Comparison of ENCODE assay signal across 10 cellular contexts in the genomic region with DNA sequence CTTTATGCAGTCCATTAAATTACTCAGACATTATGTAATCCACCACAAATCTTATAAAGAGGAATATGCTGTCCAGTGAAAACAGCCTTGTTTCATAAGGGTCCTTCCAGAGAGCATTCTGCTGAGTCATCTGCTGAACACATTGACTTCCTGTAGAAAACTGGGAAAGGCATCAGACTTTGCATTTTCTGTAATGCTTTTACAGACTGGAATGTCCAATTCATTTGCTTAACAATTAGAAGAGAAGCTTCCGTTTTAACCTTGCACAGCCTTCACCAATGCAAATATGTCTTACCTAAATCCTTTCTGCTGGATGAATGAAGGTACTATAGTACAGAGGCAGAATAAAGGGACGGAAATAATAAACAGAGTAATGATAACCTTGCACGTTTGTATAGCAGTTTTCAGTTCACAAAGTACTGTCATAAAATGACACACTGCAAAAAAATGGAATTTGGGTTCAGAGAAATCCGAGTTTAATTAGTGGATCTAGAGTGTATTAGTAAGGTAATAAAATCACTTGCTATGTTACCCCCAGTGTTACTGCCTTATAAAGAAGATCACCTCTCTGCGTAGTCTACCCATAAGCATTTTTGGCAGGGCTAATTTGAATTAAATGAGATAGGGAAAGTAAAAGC.
DNase-seq lines count a peak whose midpoint lies in the region; ATAC-seq, FAIRE-seq and TF ChIP-seq lines count a peak whose summit lies in the region.
"Had no signal": no experiment of that assay in that cellular context is flagged by ENCODE, and none has a peak within 500 bp of the region (broad histone marks: within the 10 kb centered on the region; RNA-seq: fewer than 3 reads in every experiment).

No MANE protein-coding gene starts in this region.

- no peak overlapping the region for H3K4me3 Mint-ChIP-seq in activated naive CD8-positive, alpha-beta T cell treated with anti-CD3 and anti-CD28 coated beads, Interleukin-2, amount 50 U/mL, for 24 hours

- peaks cover 12% of the 10 kb centered on the region; the same call in 1 of the 2 replicates for H3K4me1 ChIP-seq in iPS-20b (ENCODE audit: insufficient read depth, low read length)
- H3K4me1 ChIP-seq: BLaER1 had no signal

- H3K27ac ChIP-seq in iPS-20b (ENCODE audit: low read length), result no peak overlapping the region
- H3K27ac ChIP-seq: BLaER1 had no signal

- H3K4me1 Mint-ChIP-seq in activated naive CD8-positive, alpha-beta T cell treated with anti-CD3 and anti-CD28 coated beads, Interleukin-2, amount 50 U/mL, for 24 hours, result no peaks in the 10 kb centered on the region

- ATAC-seq in SK-N-SH treated with all-trans-retinoic acid at 6 μM for 48 hours, result peak; percentile 93
- ATAC-seq in activated naive CD8-positive, alpha-beta T cell treated with anti-CD3 and anti-CD28 coated beads, Interleukin-2, amount 50 U/mL, for 24 hours, result no peak
- ATAC-seq in HG03354 (IDR thresholded peaks at IDR 0.05; ENCODE audit: poor library complexity, severe bottlenecking, unreplicated experiment), result no peak

- H3K36me3 Mint-ChIP-seq in activated naive CD8-positive, alpha-beta T cell treated with anti-CD3 and anti-CD28 coated beads, Interleukin-2, amount 50 U/mL, for 24 hours (ENCODE audit: low read depth), result no peaks in the 10 kb centered on the region

- H3K9me3 Mint-ChIP-seq in activated naive CD8-positive, alpha-beta T cell treated with anti-CD3 and anti-CD28 coated beads, Interleukin-2, amount 50 U/mL, for 24 hours, result peaks cover 15% of the 10 kb centered on the region

- H3K27me3 Mint-ChIP-seq in activated naive CD8-positive, alpha-beta T cell treated with anti-CD3 and anti-CD28 coated beads, Interleukin-2, amount 50 U/mL, for 24 hours, result no peaks in the 10 kb centered on the region

- no peak overlapping the region for H3K27ac Mint-ChIP-seq in activated naive CD8-positive, alpha-beta T cell treated with anti-CD3 and anti-CD28 coated beads, Interleukin-2, amount 50 U/mL, for 24 hours

- DNase-seq in ACHN (peak; percentile 25), HT1080 (ENCODE audit: low read depth) (peak; percentile 85), GM19239 (ENCODE audit: insufficient read length, low spot score) (no peak), activated T-cell treated with anti-CD3 and anti-CD28 coated beads for 4 hours (no peak)
- no peak for DNase-seq in activated naive CD8-positive, alpha-beta T cell treated with anti-CD3 and anti-CD28 coated beads, Interleukin-2, amount 50 U/mL, for 24 hours
- DNase-seq: NCI-H2171 treated with DMSO at 0.1 percent for 48 hours had no signal

- no peaks in the 10 kb centered on the region for H3K36me3 ChIP-seq in iPS-20b (ENCODE audit: insufficient read depth, low read depth, low read length)
- H3K36me3 ChIP-seq: BLaER1 had no signal

- H3K9ac ChIP-seq in iPS-20b (ENCODE audit: low read depth, low read length), result peak overlapping the region; percentile 37; the same call in 1 of the 2 replicates
- H3K9ac ChIP-seq: BLaER1 had no signal

- no peaks in the 10 kb centered on the region for H3K9me3 ChIP-seq in iPS-20b (ENCODE audit: insufficient read depth, low read depth, low read length)
- H3K9me3 ChIP-seq: BLaER1 had no signal

- H3K4me3 ChIP-seq in iPS-20b (ENCODE audit: low read length), result peak overlapping the region; percentile 36; the same call in 1 of the 2 replicates
- H3K4me3 ChIP-seq: BLaER1 had no signal

- no peak for FAIRE-seq in GM19239 (lab: Jason Lieb, UNC)

- in situ Hi-C loops in ACHN (cut with HindIII; ENCODE audit: low pct_ligation_motif_present, low pct_unique_long_range_greater_than_20kb, low sequenced_read_pairs), result no loop called here

- no peaks in the 10 kb centered on the region for H3K27me3 ChIP-seq in iPS-20b (ENCODE audit: insufficient read depth, low read length)
- H3K27me3 ChIP-seq: BLaER1 had no signal

TF ChIP-seq in SK-N-SH treated with all-trans-retinoic acid at 6 μM for 48 hours, 23 proteins besides CTCF, POLR2A, EP300 and RAD21:
- TF ChIP-seq ZNF565 (CRISPR knock-in tag; conservative IDR thresholded peaks at IDR 0.05; ENCODE audit: low read depth), result no peak
- 0 out of 2 replicates have a peak, but pooled peaks have one; percentile 21 for TF ChIP-seq ISL1 (CRISPR knock-in tag; IDR thresholded peaks at IDR 0.05)
TF ChIP-seq in SK-N-SH treated with all-trans-retinoic acid at 6 μM for 48 hours: peak in this region for 1.

Comparison
In these comparisons a context has a peak if more than half of its experiments do, and no peak if none do; other contexts are left out.
1. DNase-seq: peak in ACHN (single experiment) and HT1080 (single experiment); none in activated naive CD8-positive, alpha-beta T cell treated with anti-CD3 and anti-CD28 coated beads, Interleukin-2, amount 50 U/mL, for 24 hours (single experiment), GM19239 (single experiment) and activated T-cell treated with anti-CD3 and anti-CD28 coated beads for 4 hours (single experiment).